25 cellular contexts compared by ENCODE assay signal in genomic region chr1:88111806-88112205, GRCh38.
"Had no signal": no experiment of that assay in that cellular context is flagged by ENCODE, and none has a peak within 500 bp of the region (broad histone marks: within the 10 kb centered on the region; RNA-seq: fewer than 3 reads in every experiment).

No MANE protein-coding gene starts in this region.

- H3K36me3 ChIP-seq: gastroesophageal sphincter, heart right ventricle, neural progenitor cell, prostate gland, spleen, tibial artery had no signal

- H3K27ac ChIP-seq: dorsolateral prefrontal cortex, epithelial cell of prostate, gastroesophageal sphincter, heart right ventricle, neural progenitor cell, prostate gland, skin epidermis, spleen, testis, tibial artery had no signal

- H3K9me3 ChIP-seq: gastroesophageal sphincter, heart right ventricle, prostate gland, spleen, testis, tibial artery had no signal

- DNase-seq: dorsolateral prefrontal cortex; effector CD4-positive, alpha-beta T cell; foreskin fibroblast; glutamatergic neuron; heart right ventricle; hippocampal formation; mesendoderm; midbrain; naive thymus-derived CD4-positive, alpha-beta T cell; nucleus accumbens; right cardiac atrium; spleen; stimulated activated CD4-positive, alpha-beta T cell treated with anti-CD3 and anti-CD28 coated beads, Interleukin-4, amount 100 ng/mL, for 4 hours; stimulated activated naive CD8-positive, alpha-beta T cell treated with anti-CD3 and anti-CD28 coated beads, Interleukin-15, Interleukin-2, amounts not matched to agents 100 U/mL and 50 U/mL, for 24 hours; substantia nigra; testis; tibial artery had no signal

- H3K4me3 ChIP-seq: dorsolateral prefrontal cortex, gastroesophageal sphincter, heart right ventricle, neural progenitor cell, prostate gland, skin epidermis, spleen, testis, tibial artery had no signal

- H3K27me3 ChIP-seq: dorsolateral prefrontal cortex, gastroesophageal sphincter, heart right ventricle, neural progenitor cell, spleen, testis, tibial artery had no signal

- ATAC-seq: esophagus mucosa; gastroesophageal sphincter; heart right ventricle; left lobe of liver; naive thymus-derived CD4-positive, alpha-beta T cell; right cardiac atrium; stimulated activated memory B cell treated with anti-CD40 and anti-IgM and Interleukin-4, amounts not matched to agents 10 μg/mL and 1 μg/mL and 100 μg/mL, for 72 hours; stimulated activated naive CD8-positive, alpha-beta T cell treated with anti-CD3 and anti-CD28 coated beads, Interleukin-15, Interleukin-2, amounts not matched to agents 100 U/mL and 50 U/mL, for 24 hours had no signal

- H3K4me1 ChIP-seq: gastroesophageal sphincter, heart right ventricle, neural progenitor cell, prostate gland, spleen, testis, tibial artery had no signal
